In the genomic region with DNA sequence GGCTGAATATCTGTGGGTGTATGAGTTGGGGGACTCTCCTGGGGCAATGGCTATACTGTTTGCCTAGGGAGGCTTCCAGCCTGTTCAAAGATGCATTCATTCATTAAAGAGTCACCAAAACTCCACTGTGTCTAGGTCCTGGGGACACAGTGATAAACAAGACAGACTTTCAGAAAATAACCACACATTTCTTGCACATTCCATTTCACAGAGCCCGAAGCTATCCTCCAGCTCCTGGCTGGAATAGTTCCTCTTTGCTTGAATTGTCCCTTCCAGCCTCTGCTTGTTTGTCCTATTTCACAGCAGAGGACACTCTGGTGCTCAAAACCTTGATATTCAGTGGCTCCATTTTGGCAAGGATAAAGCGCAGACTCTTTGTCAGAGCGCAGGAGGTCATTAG, we compare ENCODE assay signal across 19 cellular contexts.
A peak's percentile ranks its signal among the peaks of the same experiment; 100 is the strongest.
DNase-seq lines count a peak whose midpoint lies in the region; ATAC-seq and TF ChIP-seq lines count a peak whose summit lies in the region.
"Had no signal": no experiment of that assay in that cellular context is flagged by ENCODE, and none has a peak within 500 bp of the region (broad histone marks: within the 10 kb centered on the region; RNA-seq: fewer than 3 reads in every experiment).

No MANE protein-coding gene starts in this region.

- no peaks in the 10 kb centered on the region for H3K9me3 Mint-ChIP-seq in MCF 10A (ENCODE audit: unreplicated experiment)
- no peaks in the 10 kb centered on the region for H3K9me3 Mint-ChIP-seq in chondrocyte (ENCODE audit: low read depth)
- H3K9me3 Mint-ChIP-seq in T-cell: no peaks in the 10 kb centered on the region
- H3K9me3 Mint-ChIP-seq: CD8-positive, alpha-beta T cell had no signal

- no peak overlapping the region for H3K4me3 ChIP-seq in breast epithelium
- no peak overlapping the region for H3K4me3 ChIP-seq in thoracic aorta
- H3K4me3 ChIP-seq: BLaER1 treated with 17β-estradiol and CSF1 and Interleukin-3, amounts not matched to agents 10 nM and 100 nM had no signal

- H3K27ac Mint-ChIP-seq in MCF 10A (ENCODE audit: low read depth, unreplicated experiment): no peak overlapping the region
- peak overlapping the region; percentile 91 for H3K27ac Mint-ChIP-seq in chondrocyte (ENCODE audit: unreplicated experiment)
- no peak overlapping the region for H3K27ac Mint-ChIP-seq in T-cell
- H3K27ac Mint-ChIP-seq: CD8-positive, alpha-beta T cell had no signal

- H3K36me3 ChIP-seq in breast epithelium (no peaks in the 10 kb centered on the region), thoracic aorta (no peaks in the 10 kb centered on the region)
- H3K36me3 ChIP-seq: BLaER1 treated with 17β-estradiol and CSF1 and Interleukin-3, amounts not matched to agents 10 nM and 100 nM had no signal

- POLR2A ChIA-PET in MCF 10A (lab: Yijun Ruan, JAX): no interaction called here
- POLR2A ChIA-PET in T-cell (lab: Charles Lee): no interaction called here

- TF ChIP-seq POLR2A in breast epithelium (IDR thresholded peaks at IDR 0.05): no peak

- ATAC-seq in thoracic aorta (ENCODE audit: insufficient number of reproducible peaks, low FRiP score, low read depth) (no peak), T-cell (replicated peaks in 1 of 4) (no peak), GM21576 (IDR thresholded peaks at IDR 0.05; ENCODE audit: unreplicated experiment) (no peak)
- ATAC-seq: CD8-positive, alpha-beta T cell had no signal

- H3K9me3 ChIP-seq in breast epithelium (no peaks in the 10 kb centered on the region), thoracic aorta (no peaks in the 10 kb centered on the region)
- H3K9me3 ChIP-seq: BLaER1 treated with 17β-estradiol and CSF1 and Interleukin-3, amounts not matched to agents 10 nM and 100 nM had no signal

- H3K4me1 Mint-ChIP-seq in MCF 10A (ENCODE audit: insufficient read depth, unreplicated experiment): no peaks in the 10 kb centered on the region
- peaks cover 74% of the 10 kb centered on the region for H3K4me1 Mint-ChIP-seq in chondrocyte (ENCODE audit: low read depth)
- H3K4me1 Mint-ChIP-seq in T-cell: no peaks in the 10 kb centered on the region

- H3K4me1 ChIP-seq in breast epithelium: no peaks in the 10 kb centered on the region
- peaks cover 0 to 23% of the 10 kb centered on the region in 2 donors for H3K4me1 ChIP-seq in thoracic aorta (ENCODE audit: control insufficient read depth in 1 of 2, low read depth in 2 of 2)

- H3K4me3 Mint-ChIP-seq in MCF 10A (ENCODE audit: unreplicated experiment): no peak overlapping the region
- H3K4me3 Mint-ChIP-seq in chondrocyte (ENCODE audit: unreplicated experiment): no peak overlapping the region
- H3K4me3 Mint-ChIP-seq in T-cell: no peak overlapping the region
- H3K4me3 Mint-ChIP-seq: CD8-positive, alpha-beta T cell had no signal

- TF ChIP-seq CTCF in breast epithelium (IDR thresholded peaks at IDR 0.05): no peak
- TF ChIP-seq CTCF in MCF 10A (IDR thresholded peaks at IDR 0.05; ENCODE audit: unreplicated experiment): no peak
- no peak for TF ChIP-seq CTCF in chondrocyte (IDR thresholded peaks at IDR 0.05)
- no peak for TF ChIP-seq CTCF in thoracic aorta (IDR thresholded peaks at IDR 0.05)

- H3K27me3 ChIP-seq in breast epithelium (no peaks in the 10 kb centered on the region), thoracic aorta (replicated peaks; ENCODE audit: insufficient read depth) (no peaks in the 10 kb centered on the region)
- H3K27me3 ChIP-seq: BLaER1 treated with 17β-estradiol and CSF1 and Interleukin-3, amounts not matched to agents 10 nM and 100 nM had no signal

- intact Hi-C loops in breast epithelium (cut with DNase I; ENCODE audit: low total_unique reads) (no loop called here), MCF 10A (cut with micrococcal nuclease) (no loop called here)

- no peaks in the 10 kb centered on the region for H3K36me3 Mint-ChIP-seq in MCF 10A (ENCODE audit: insufficient read depth, unreplicated experiment)
- H3K36me3 Mint-ChIP-seq in chondrocyte (ENCODE audit: low read depth): peaks cover 1% of the 10 kb centered on the region
- no peaks in the 10 kb centered on the region for H3K36me3 Mint-ChIP-seq in T-cell
- H3K36me3 Mint-ChIP-seq: CD8-positive, alpha-beta T cell had no signal

- no TSS peak for BruUV-seq in MCF 10A (replicated peaks; lab: Mats Ljungman, UMichigan)

- CTCF ChIA-PET in MCF 10A (lab: Yijun Ruan, JAX): interaction anchor here (0.6 kb wide), 1 partner anchor 356 kb away, joined by 4 read pairs; no protein-coding TSS in a partner anchor
- CTCF ChIA-PET in T-cell (lab: Charles Lee): no interaction called here

- no peak for DNase-seq in breast epithelium (ENCODE audit: low spot score in 2 of 2)
- DNase-seq in MCF 10A (ENCODE audit: unreplicated experiment): no peak
- no peak for DNase-seq in chondrocyte (ENCODE audit: low spot score)
- DNase-seq in thoracic aorta (ENCODE audit: low spot score): no peak
- no peak for DNase-seq in T-cell
- DNase-seq in T-helper 9 cell: no peak
- no peak for DNase-seq in NCI-H1694 treated with DMSO at 0.1 percent for 48 hours (lab: John Stamatoyannopoulos, UW)
- DNase-seq: CD8-positive, alpha-beta T cell; GDM1; MV-4-11; NCI-H1105 treated with DMSO at 0.1 percent for 48 hours; NCI-H1694; NCI-H2081 treated with DMSO at 0.1 percent for 48 hours; NCI-H2171 treated with DMSO at 0.1 percent for 48 hours; NCI-H524 treated with DMSO at 0.1 percent for 48 hours had no signal

- H3K27me3 Mint-ChIP-seq in MCF 10A (ENCODE audit: insufficient read depth, unreplicated experiment) (peaks cover 77% of the 10 kb centered on the region), chondrocyte (ENCODE audit: low read depth) (no peaks in the 10 kb centered on the region), T-cell (peaks cover 24 to 28% of the 10 kb centered on the region in 2 donors)

- peak overlapping the region; percentile 1 to 43 for H3K27ac ChIP-seq in breast epithelium
- H3K27ac ChIP-seq in thoracic aorta: peak overlapping the region; percentile 16 to 55
- H3K27ac ChIP-seq: 22Rv1; BLaER1 treated with 17β-estradiol and CSF1 and Interleukin-3, amounts not matched to agents 10 nM and 100 nM; KMS-11 had no signal
